ENCODE assay signal across 9 cellular contexts in genomic region chr15:57751177-57751800, GRCh38. TPM values are rescaled to one million over a fixed set of nuclear protein-coding genes. Genes with fewer than 3 reads are reported as not detected.
A peak's percentile ranks its signal among the peaks of the same experiment; 100 is the strongest.
DNase-seq lines count a peak whose midpoint lies in the region; ATAC-seq and TF ChIP-seq lines count a peak whose summit lies in the region.
"Had no signal": no experiment of that assay in that cellular context is flagged by ENCODE, and none has a peak within 500 bp of the region (broad histone marks: within the 10 kb centered on the region; RNA-seq: fewer than 3 reads in every experiment).

No MANE protein-coding gene starts in this region.

- H3K9me3 ChIP-seq in WERI-Rb-1 (ENCODE audit: severe bottlenecking) (no peaks in the 10 kb centered on the region), right cardiac atrium (ENCODE audit: control insufficient read depth, low read length) (no peaks in the 10 kb centered on the region), uterus (no peaks in the 10 kb centered on the region), thyroid gland (no peaks in the 10 kb centered on the region)

- no peaks in the 10 kb centered on the region for H3K9me3 Mint-ChIP-seq in activated naive CD4-positive, alpha-beta T cell treated with anti-CD3 and anti-CD28 coated beads for 36 hours
- H3K9me3 Mint-ChIP-seq in activated naive CD4-positive, alpha-beta T cell treated with anti-CD3 and anti-CD28 coated beads, Interleukin-2, amount 10 ng/mL, durations not matched to agents 7 days and 5 days = no peaks in the 10 kb centered on the region

- ATAC-seq in right cardiac atrium (peak; percentile 49 to 63), HG02763 (IDR thresholded peaks at IDR 0.05; ENCODE audit: unreplicated experiment) (no peak)

- H3K4me1 ChIP-seq in right cardiac atrium (ENCODE audit: control insufficient read depth, insufficient read depth, low read length) = peaks cover 2% of the 10 kb centered on the region
- H3K4me1 ChIP-seq in uterus = no peaks in the 10 kb centered on the region
- H3K4me1 ChIP-seq in thyroid gland = no peaks in the 10 kb centered on the region

- no peaks in the 10 kb centered on the region for H3K36me3 Mint-ChIP-seq in activated naive CD4-positive, alpha-beta T cell treated with anti-CD3 and anti-CD28 coated beads for 36 hours (ENCODE audit: low read depth)
- H3K36me3 Mint-ChIP-seq in activated naive CD4-positive, alpha-beta T cell treated with anti-CD3 and anti-CD28 coated beads, Interleukin-2, amount 10 ng/mL, durations not matched to agents 7 days and 5 days = no peaks in the 10 kb centered on the region

- peak; percentile 15 for DNase-seq in activated naive CD4-positive, alpha-beta T cell treated with anti-CD3 and anti-CD28 coated beads for 36 hours
- no peak for DNase-seq in activated naive CD4-positive, alpha-beta T cell treated with anti-CD3 and anti-CD28 coated beads, Interleukin-2, amount 10 ng/mL, durations not matched to agents 7 days and 5 days
- no peak for DNase-seq in WERI-Rb-1
- DNase-seq in right cardiac atrium = no peak
- DNase-seq in uterus = no peak
- no peak for DNase-seq in thyroid gland
- no peak for DNase-seq in NCI-H1436 (lab: John Stamatoyannopoulos, UW)

- TF ChIP-seq CTCF in WERI-Rb-1 (IDR thresholded peaks at IDR 0.05; ENCODE audit: low read depth, low read length) (peak; percentile 59), uterus (IDR thresholded peaks at IDR 0.05) (peak; percentile 48 to 71 (median 54)), thyroid gland (IDR thresholded peaks at IDR 0.05) (peak in 3 of 6 experiments; percentile 23 to 47 (median 31))

- no peak for TF ChIP-seq POLR2A in uterus (IDR thresholded peaks at IDR 0.05)
- no peak for TF ChIP-seq POLR2A in thyroid gland (IDR thresholded peaks at IDR 0.05)

- intact Hi-C loops in activated naive CD4-positive, alpha-beta T cell treated with anti-CD3 and anti-CD28 coated beads for 36 hours (cut with micrococcal nuclease) = loop anchor here (1.0 to 10.0 kb wide), 3 partner anchors 110 to 434 kb away; partner anchors contain the start of gene ALDH1A2
- intact Hi-C loops in right cardiac atrium (cut with DNase I) (loop anchor here in 3 of 4 donors (2.0 to 5.0 kb wide), 4 partner anchors 106 to 316 kb away; partner anchors contain the start of gene ALDH1A2 (in 3 of the 3)), uterus (cut with DNase I; ENCODE audit: low total_unique reads) (no loop called here), thyroid gland (cut with DNase I) (no loop called here)

- H3K36me3 ChIP-seq in WERI-Rb-1 (no peaks in the 10 kb centered on the region), uterus (no peaks in the 10 kb centered on the region), thyroid gland (no peaks in the 10 kb centered on the region)

- H3K4me3 ChIP-seq in WERI-Rb-1 (ENCODE audit: low read depth, low read length) = no peak overlapping the region
- no peak overlapping the region for H3K4me3 ChIP-seq in right cardiac atrium (ENCODE audit: low read length)
- no peak overlapping the region for H3K4me3 ChIP-seq in uterus
- no peak overlapping the region for H3K4me3 ChIP-seq in thyroid gland (replicated peaks in 1 of 3)
- H3K4me3 ChIP-seq: skin epidermis had no signal

- no peak overlapping the region for H3K27ac ChIP-seq in WERI-Rb-1
- no peak overlapping the region for H3K27ac ChIP-seq in right cardiac atrium (ENCODE audit: low read length)
- H3K27ac ChIP-seq in uterus = peak overlapping the region; percentile 72 to 75
- H3K27ac ChIP-seq in thyroid gland = no peak overlapping the region
- H3K27ac ChIP-seq: skin epidermis had no signal

- H3K27me3 ChIP-seq in WERI-Rb-1 (ENCODE audit: insufficient read depth, low read depth, severe bottlenecking) (no peaks in the 10 kb centered on the region), right cardiac atrium (ENCODE audit: control insufficient read depth, insufficient read depth) (no peaks in the 10 kb centered on the region), uterus (no peaks in the 10 kb centered on the region), thyroid gland (no peaks in the 10 kb centered on the region)

- H3K4me3 Mint-ChIP-seq in activated naive CD4-positive, alpha-beta T cell treated with anti-CD3 and anti-CD28 coated beads for 36 hours = no peak overlapping the region
- no peak overlapping the region for H3K4me3 Mint-ChIP-seq in activated naive CD4-positive, alpha-beta T cell treated with anti-CD3 and anti-CD28 coated beads, Interleukin-2, amount 10 ng/mL, durations not matched to agents 7 days and 5 days

- peaks cover 5% of the 10 kb centered on the region for H3K4me1 Mint-ChIP-seq in activated naive CD4-positive, alpha-beta T cell treated with anti-CD3 and anti-CD28 coated beads for 36 hours (ENCODE audit: low read depth)
- H3K4me1 Mint-ChIP-seq in activated naive CD4-positive, alpha-beta T cell treated with anti-CD3 and anti-CD28 coated beads, Interleukin-2, amount 10 ng/mL, durations not matched to agents 7 days and 5 days = peaks cover 8% of the 10 kb centered on the region

- CTCF ChIA-PET in activated naive CD4-positive, alpha-beta T cell treated with anti-CD3 and anti-CD28 coated beads for 36 hours (lab: Charles Lee) = interaction anchor here (0.7 to 8.3 kb wide), 10 partner anchors 19 to 321 kb away, joined by 3 to 77 read pairs (median 5); no protein-coding TSS in a partner anchor
- CTCF ChIA-PET in activated naive CD4-positive, alpha-beta T cell treated with anti-CD3 and anti-CD28 coated beads, Interleukin-2, amount 10 ng/mL, durations not matched to agents 7 days and 5 days (lab: Charles Lee) = interaction anchor here (0.6 to 12.7 kb wide), 21 partner anchors 8 to 431 kb away, joined by 3 to 303 read pairs (median 4); partner anchors contain the start of gene ALDH1A2

- no peaks in the 10 kb centered on the region for H3K27me3 Mint-ChIP-seq in activated naive CD4-positive, alpha-beta T cell treated with anti-CD3 and anti-CD28 coated beads for 36 hours (ENCODE audit: low read depth)
- no peaks in the 10 kb centered on the region for H3K27me3 Mint-ChIP-seq in activated naive CD4-positive, alpha-beta T cell treated with anti-CD3 and anti-CD28 coated beads, Interleukin-2, amount 10 ng/mL, durations not matched to agents 7 days and 5 days

- H3K27ac Mint-ChIP-seq in activated naive CD4-positive, alpha-beta T cell treated with anti-CD3 and anti-CD28 coated beads for 36 hours = no peak overlapping the region
- H3K27ac Mint-ChIP-seq in activated naive CD4-positive, alpha-beta T cell treated with anti-CD3 and anti-CD28 coated beads, Interleukin-2, amount 10 ng/mL, durations not matched to agents 7 days and 5 days = no peak overlapping the region

- 25% methylated on average over 3 of the region's 3 CpGs for WGBS in right cardiac atrium
- WGBS in thyroid gland, 2 donors = 24 to 29% methylated on average over 3 of the region's 3 CpGs

RNA-seq across cellular contexts. Expression of gene POLR2M, which starts 44.8 kb away (rescaled TPM):
- total RNA-seq in activated naive CD4-positive, alpha-beta T cell treated with anti-CD3 and anti-CD28 coated beads for 36 hours = 100 to 1,000 TPM; 107 to 114 TPM
- total RNA-seq in right cardiac atrium (10 to 100 TPM; 51.3 to 57.8 (median 56.1) TPM), uterus (1,000 to 10,000 TPM in 2 of 4 donors, 100 to 1,000 TPM in 1, 10 to 100 TPM in 1; 95.2 to 1,545 (median 900) TPM), thyroid gland (100 to 1,000 TPM in 1 of 4 donors, 10 to 100 TPM in 3; 63.2 to 269 (median 70.6) TPM)
- polyA plus RNA-seq in right cardiac atrium = 48.2 TPM

Comparison
In these comparisons a context has a peak if more than half of its experiments do, and no peak if none do; other contexts are left out.
1. H3K27ac ChIP-seq: peak in uterus (2 of 2); none in WERI-Rb-1 (single experiment), right cardiac atrium (single experiment) and thyroid gland (0 of 3).
2. intact Hi-C loops: an anchor here in activated naive CD4-positive, alpha-beta T cell treated with anti-CD3 and anti-CD28 coated beads for 36 hours (1.0 to 10.0 kb wide) and right cardiac atrium (2.0 to 5.0 kb wide); none called in uterus and thyroid gland.